In the genomic region with DNA sequence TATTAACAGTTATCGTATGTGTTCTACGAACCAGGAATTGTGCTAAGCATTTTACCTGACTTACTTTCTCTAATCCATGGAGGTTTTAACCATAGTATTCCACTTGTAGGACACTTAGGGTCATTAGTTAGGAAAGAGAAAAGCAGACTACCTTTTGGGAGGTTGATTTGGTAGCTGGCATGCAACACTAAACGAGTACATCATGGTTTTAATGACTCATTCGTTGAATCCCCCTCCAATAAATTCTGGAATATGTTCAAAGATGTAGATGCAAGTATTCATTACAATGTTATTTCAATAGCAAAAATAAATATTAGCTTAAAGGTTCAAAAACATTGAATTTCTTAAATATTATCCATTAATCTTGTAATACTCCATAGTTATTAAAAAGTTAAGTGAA, we compare ENCODE assay signal across 1 cellular context.
TF ChIP-seq lines count a peak whose summit lies in the region.

No MANE protein-coding gene starts in this region.

TF ChIP-seq in SK-N-SH treated with all-trans-retinoic acid at 6 μM for 48 hours, 23 proteins besides CTCF, POLR2A, EP300 and RAD21 (continued from another document):
- TF ChIP-seq, protein P1, sequence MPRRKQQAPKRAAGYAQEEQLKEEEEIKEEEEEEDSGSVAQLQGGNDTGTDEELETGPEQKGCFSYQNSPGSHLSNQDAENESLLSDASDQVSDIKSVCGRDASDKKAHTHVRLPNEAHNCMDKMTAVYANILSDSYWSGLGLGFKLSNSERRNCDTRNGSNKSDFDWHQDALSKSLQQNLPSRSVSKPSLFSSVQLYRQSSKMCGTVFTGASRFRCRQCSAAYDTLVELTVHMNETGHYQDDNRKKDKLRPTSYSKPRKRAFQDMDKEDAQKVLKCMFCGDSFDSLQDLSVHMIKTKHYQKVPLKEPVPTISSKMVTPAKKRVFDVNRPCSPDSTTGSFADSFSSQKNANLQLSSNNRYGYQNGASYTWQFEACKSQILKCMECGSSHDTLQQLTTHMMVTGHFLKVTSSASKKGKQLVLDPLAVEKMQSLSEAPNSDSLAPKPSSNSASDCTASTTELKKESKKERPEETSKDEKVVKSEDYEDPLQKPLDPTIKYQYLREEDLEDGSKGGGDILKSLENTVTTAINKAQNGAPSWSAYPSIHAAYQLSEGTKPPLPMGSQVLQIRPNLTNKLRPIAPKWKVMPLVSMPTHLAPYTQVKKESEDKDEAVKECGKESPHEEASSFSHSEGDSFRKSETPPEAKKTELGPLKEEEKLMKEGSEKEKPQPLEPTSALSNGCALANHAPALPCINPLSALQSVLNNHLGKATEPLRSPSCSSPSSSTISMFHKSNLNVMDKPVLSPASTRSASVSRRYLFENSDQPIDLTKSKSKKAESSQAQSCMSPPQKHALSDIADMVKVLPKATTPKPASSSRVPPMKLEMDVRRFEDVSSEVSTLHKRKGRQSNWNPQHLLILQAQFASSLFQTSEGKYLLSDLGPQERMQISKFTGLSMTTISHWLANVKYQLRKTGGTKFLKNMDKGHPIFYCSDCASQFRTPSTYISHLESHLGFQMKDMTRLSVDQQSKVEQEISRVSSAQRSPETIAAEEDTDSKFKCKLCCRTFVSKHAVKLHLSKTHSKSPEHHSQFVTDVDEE (CRISPR knock-in tag; IDR thresholded peaks at IDR 0.05): no peak
- TF ChIP-seq CSDC2 (CRISPR knock-in tag; IDR thresholded peaks at IDR 0.05): no peak
- TF ChIP-seq ZC3H10 (CRISPR knock-in tag; IDR thresholded peaks at IDR 0.05): no peak
- TF ChIP-seq, protein P2, sequence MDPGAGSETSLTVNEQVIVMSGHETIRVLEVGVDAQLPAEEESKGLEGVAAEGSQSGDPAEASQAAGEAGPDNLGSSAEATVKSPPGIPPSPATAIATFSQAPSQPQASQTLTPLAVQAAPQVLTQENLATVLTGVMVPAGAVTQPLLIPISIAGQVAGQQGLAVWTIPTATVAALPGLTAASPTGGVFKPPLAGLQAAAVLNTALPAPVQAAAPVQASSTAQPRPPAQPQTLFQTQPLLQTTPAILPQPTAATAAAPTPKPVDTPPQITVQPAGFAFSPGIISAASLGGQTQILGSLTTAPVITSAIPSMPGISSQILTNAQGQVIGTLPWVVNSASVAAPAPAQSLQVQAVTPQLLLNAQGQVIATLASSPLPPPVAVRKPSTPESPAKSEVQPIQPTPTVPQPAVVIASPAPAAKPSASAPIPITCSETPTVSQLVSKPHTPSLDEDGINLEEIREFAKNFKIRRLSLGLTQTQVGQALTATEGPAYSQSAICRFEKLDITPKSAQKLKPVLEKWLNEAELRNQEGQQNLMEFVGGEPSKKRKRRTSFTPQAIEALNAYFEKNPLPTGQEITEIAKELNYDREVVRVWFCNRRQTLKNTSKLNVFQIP (CRISPR knock-in tag; IDR thresholded peaks at IDR 0.05; ENCODE audit: borderline replicate concordance, low read depth): no peak
- TF ChIP-seq, protein P3, sequence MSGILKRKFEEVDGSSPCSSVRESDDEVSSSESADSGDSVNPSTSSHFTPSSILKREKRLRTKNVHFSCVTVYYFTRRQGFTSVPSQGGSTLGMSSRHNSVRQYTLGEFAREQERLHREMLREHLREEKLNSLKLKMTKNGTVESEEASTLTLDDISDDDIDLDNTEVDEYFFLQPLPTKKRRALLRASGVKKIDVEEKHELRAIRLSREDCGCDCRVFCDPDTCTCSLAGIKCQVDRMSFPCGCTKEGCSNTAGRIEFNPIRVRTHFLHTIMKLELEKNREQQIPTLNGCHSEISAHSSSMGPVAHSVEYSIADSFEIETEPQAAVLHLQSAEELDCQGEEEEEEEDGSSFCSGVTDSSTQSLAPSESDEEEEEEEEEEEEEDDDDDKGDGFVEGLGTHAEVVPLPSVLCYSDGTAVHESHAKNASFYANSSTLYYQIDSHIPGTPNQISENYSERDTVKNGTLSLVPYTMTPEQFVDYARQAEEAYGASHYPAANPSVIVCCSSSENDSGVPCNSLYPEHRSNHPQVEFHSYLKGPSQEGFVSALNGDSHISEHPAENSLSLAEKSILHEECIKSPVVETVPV (CRISPR knock-in tag; IDR thresholded peaks at IDR 0.05): no peak
- TF ChIP-seq ZFP3 (CRISPR knock-in tag; IDR thresholded peaks at IDR 0.05): no peak
- no peak for TF ChIP-seq PPARA (CRISPR knock-in tag; IDR thresholded peaks at IDR 0.05; ENCODE audit: borderline replicate concordance)
- no peak for TF ChIP-seq GLIS3 (CRISPR knock-in tag; IDR thresholded peaks at IDR 0.05)
